ENCODE assay signal across 11 cellular contexts in genomic region chr20:5104479-5104878, GRCh38.
"Had no signal": no experiment of that assay in that cellular context is flagged by ENCODE, and none has a peak within 500 bp of the region (broad histone marks: within the 10 kb centered on the region; RNA-seq: fewer than 3 reads in every experiment).

No MANE protein-coding gene starts in this region.

- H3K27ac Mint-ChIP-seq: GM23338, H9, HFFc6 had no signal

- H3K4me3 Mint-ChIP-seq: GM23338, H9, HFFc6 had no signal

- H2AFZ ChIP-seq: GM23248, GM23338 had no signal

- H3K27ac ChIP-seq: GM23248 had no signal

- H3K9ac ChIP-seq: GM23248 had no signal

- H3K4me2 ChIP-seq: GM23338 had no signal

- DNase-seq: GM23248, GOT3, H7, H9, HCEC 1CT, HFFc6 had no signal

- H3K4me3 ChIP-seq: GM23248, GM23338, HAP-1 had no signal

- H3K9me3 Mint-ChIP-seq: GM23338, H9, HFFc6 had no signal

- H3K9me3 ChIP-seq: HAP-1 had no signal

- FAIRE-seq: H1, H54 had no signal

- H3K4me1 ChIP-seq: HAP-1 had no signal

- ATAC-seq: GM23338, HCT116 had no signal

- H3K4me1 Mint-ChIP-seq: GM23338, H9 had no signal
